Comparison of ENCODE assay signal across 1 cellular context in genomic region chr7:151095123-151095797, GRCh38.
TF ChIP-seq lines count a peak whose summit lies in the region.

No MANE protein-coding gene starts in this region.

TF ChIP-seq in K562, 482 proteins besides CTCF, POLR2A, EP300 and RAD21:
- TF ChIP-seq THAP12 (CRISPR knock-in tag; IDR thresholded peaks at IDR 0.05) (0 out of 2 replicates have a peak, but pooled peaks have one; percentile 19), HLTF (IDR thresholded peaks at IDR 0.05) (no peak)
